In the genomic region with DNA sequence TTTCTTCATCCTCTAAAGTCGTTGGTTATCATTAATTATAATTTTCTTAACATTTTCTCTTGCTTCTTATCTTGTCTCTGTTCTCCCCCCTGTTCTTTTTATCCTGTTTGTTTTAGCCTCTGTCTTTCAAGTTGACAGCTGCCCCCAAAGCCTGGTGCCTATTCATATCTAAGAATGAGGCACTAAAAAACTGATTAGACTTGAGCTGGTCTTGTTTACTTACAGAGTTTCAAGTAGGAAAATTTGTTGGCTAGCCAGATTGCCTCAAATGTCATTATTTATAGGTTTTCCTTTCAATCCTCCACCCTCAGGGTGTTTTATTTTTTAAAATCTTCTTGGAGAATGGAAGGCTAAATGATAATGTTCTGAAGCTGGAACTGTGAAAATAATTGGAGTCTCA, we compare ENCODE assay signal across 19 cellular contexts.
DNase-seq lines count a peak whose midpoint lies in the region; ATAC-seq and TF ChIP-seq lines count a peak whose summit lies in the region.
"Had no signal": no experiment of that assay in that cellular context is flagged by ENCODE, and none has a peak within 500 bp of the region (broad histone marks: within the 10 kb centered on the region; RNA-seq: fewer than 3 reads in every experiment).

No MANE protein-coding gene starts in this region.

- POLR2A ChIA-PET in HEK293 (lab: Yijun Ruan, JAX), result no interaction called here

- H3K27me3 Mint-ChIP-seq in nephron (ENCODE audit: low read depth), result no peaks in the 10 kb centered on the region

- no peak overlapping the region for H3K4me3 Mint-ChIP-seq in nephron
- H3K4me3 Mint-ChIP-seq: CD4-positive, CD25-positive, alpha-beta regulatory T cell; CD8-positive, alpha-beta memory T cell; H9 had no signal

- CTCF ChIA-PET in HEK293 (lab: Yijun Ruan, JAX), result interaction anchor here (1.0 to 3.0 kb wide), 2 partner anchors 9 to 36 kb away, joined by 3 to 25 read pairs; no protein-coding TSS in a partner anchor

- no peak for ATAC-seq in GM18907 (IDR thresholded peaks at IDR 0.05; ENCODE audit: unreplicated experiment)
- ATAC-seq: GM12878, K562 had no signal

- H3K4me1 ChIP-seq in HEK293 (ENCODE audit: control insufficient read depth, insufficient read depth, low read length) (peaks cover 4% of the 10 kb centered on the region), testis (no peaks in the 10 kb centered on the region)

- H3K9me3 Mint-ChIP-seq in nephron, result peaks cover 8% of the 10 kb centered on the region
- H3K9me3 Mint-ChIP-seq: CD8-positive, alpha-beta memory T cell; H9 had no signal

- WGBS in testis, 2 donors, result 26 to 40% methylated on average over 1 of the region's 1 CpG

- H3K36me3 ChIP-seq in HEK293 (ENCODE audit: control insufficient read depth in 2 of 2, insufficient read depth in 1 of 2, low read length in 2 of 2) (no peaks in the 10 kb centered on the region), testis (ENCODE audit: low read depth, missing control alignments) (no peaks in the 10 kb centered on the region)
- H3K36me3 ChIP-seq: BE2C had no signal

- H3K36me3 Mint-ChIP-seq in nephron (ENCODE audit: low read depth), result no peaks in the 10 kb centered on the region
- H3K36me3 Mint-ChIP-seq: CD4-positive, CD25-positive, alpha-beta regulatory T cell; CD8-positive, alpha-beta memory T cell had no signal

- no peaks in the 10 kb centered on the region for H3K27me3 ChIP-seq in testis
- H3K27me3 ChIP-seq: BE2C had no signal

- H3K27ac ChIP-seq in HEK293 (ENCODE audit: extremely low read depth, low read depth, low read length) (no peak overlapping the region), testis (no peak overlapping the region)

- H3K9me3 ChIP-seq in HEK293 (ENCODE audit: control insufficient read depth, insufficient read depth, low read depth, low read length), result no peaks in the 10 kb centered on the region
- no peaks in the 10 kb centered on the region for H3K9me3 ChIP-seq in testis

- TF ChIP-seq CTCF in HEK293 (tag by site-specific recombination; IDR thresholded peaks at IDR 0.05) (no peak), nephron (IDR thresholded peaks at IDR 0.05; ENCODE audit: unreplicated experiment in 3 of 3) (no peak), testis (IDR thresholded peaks at IDR 0.05) (no peak)

- H3K27ac Mint-ChIP-seq in nephron, result peak overlapping the region; percentile 27 to 62 (median 58)
- H3K27ac Mint-ChIP-seq: CD4-positive, CD25-positive, alpha-beta regulatory T cell; CD8-positive, alpha-beta memory T cell; H9 had no signal

- intact Hi-C loops in testis (cut with DNase I; ENCODE audit: low total_unique reads), result no loop called here

- H3K4me1 Mint-ChIP-seq in nephron, result peaks cover 58% of the 10 kb centered on the region
- H3K4me1 Mint-ChIP-seq: CD4-positive, CD25-positive, alpha-beta regulatory T cell; CD8-positive, alpha-beta memory T cell had no signal

- H3K4me3 ChIP-seq in HEK293 (ENCODE audit: low read depth, low read length), result no peak overlapping the region
- H3K4me3 ChIP-seq in testis, result no peak overlapping the region
- H3K4me3 ChIP-seq: GM12878, K562 had no signal

- peak; percentile 26 for DNase-seq in NCI-H1436 (lab: John Stamatoyannopoulos, UW)
- no peak for DNase-seq in NCI-H1436 treated with DMSO at 0.1 percent for 48 hours (lab: John Stamatoyannopoulos, UW)
- DNase-seq in NCI-H69 (lab: John Stamatoyannopoulos, UW), result peak; percentile 42
- no peak for DNase-seq in testis
- no peak for DNase-seq in NCI-H1694 (lab: John Stamatoyannopoulos, UW)
- DNase-seq: ACHN; BE2C; C1 segment of cervical spinal cord; CD4-positive, CD25-positive, alpha-beta regulatory T cell; CD8-positive, alpha-beta memory T cell; COR-L47; DMS79 treated with DMSO at 0.1 percent for 48 hours; H9; IMR-90 had no signal

- no peak for TF ChIP-seq POLR2A in testis (IDR thresholded peaks at IDR 0.05)

TF ChIP-seq in HEK293, 187 proteins besides CTCF, POLR2A, EP300 and RAD21:
- TF ChIP-seq PBX3 (CRISPR knock-in tag; IDR thresholded peaks at IDR 0.05) (no peak), PRDM6 (tag by site-specific recombination; IDR thresholded peaks at IDR 0.05) (peak; percentile 13; the same call in 1 of the 2 replicates)

Comparison
In these comparisons a context has a peak if more than half of its experiments do, and no peak if none do; other contexts are left out.
1. DNase-seq: peak in NCI-H1436 (single experiment) and NCI-H69 (single experiment); none in NCI-H1436 treated with DMSO at 0.1 percent for 48 hours (single experiment), testis (single experiment) and NCI-H1694 (single experiment).